Comparison of ENCODE assay signal across 1 cellular context in genomic region chr9:34522971-34523797, GRCh38.
TF ChIP-seq lines count a peak whose summit lies in the region.

TSS of gene ENHO (minus strand) at chr9:34522990. CDS start at chr9:34521695, 1,295 bp downstream.

TF ChIP-seq in HepG2, 621 proteins besides CTCF, POLR2A, EP300 and RAD21 (continued from another document):
- TF ChIP-seq, protein P1, sequence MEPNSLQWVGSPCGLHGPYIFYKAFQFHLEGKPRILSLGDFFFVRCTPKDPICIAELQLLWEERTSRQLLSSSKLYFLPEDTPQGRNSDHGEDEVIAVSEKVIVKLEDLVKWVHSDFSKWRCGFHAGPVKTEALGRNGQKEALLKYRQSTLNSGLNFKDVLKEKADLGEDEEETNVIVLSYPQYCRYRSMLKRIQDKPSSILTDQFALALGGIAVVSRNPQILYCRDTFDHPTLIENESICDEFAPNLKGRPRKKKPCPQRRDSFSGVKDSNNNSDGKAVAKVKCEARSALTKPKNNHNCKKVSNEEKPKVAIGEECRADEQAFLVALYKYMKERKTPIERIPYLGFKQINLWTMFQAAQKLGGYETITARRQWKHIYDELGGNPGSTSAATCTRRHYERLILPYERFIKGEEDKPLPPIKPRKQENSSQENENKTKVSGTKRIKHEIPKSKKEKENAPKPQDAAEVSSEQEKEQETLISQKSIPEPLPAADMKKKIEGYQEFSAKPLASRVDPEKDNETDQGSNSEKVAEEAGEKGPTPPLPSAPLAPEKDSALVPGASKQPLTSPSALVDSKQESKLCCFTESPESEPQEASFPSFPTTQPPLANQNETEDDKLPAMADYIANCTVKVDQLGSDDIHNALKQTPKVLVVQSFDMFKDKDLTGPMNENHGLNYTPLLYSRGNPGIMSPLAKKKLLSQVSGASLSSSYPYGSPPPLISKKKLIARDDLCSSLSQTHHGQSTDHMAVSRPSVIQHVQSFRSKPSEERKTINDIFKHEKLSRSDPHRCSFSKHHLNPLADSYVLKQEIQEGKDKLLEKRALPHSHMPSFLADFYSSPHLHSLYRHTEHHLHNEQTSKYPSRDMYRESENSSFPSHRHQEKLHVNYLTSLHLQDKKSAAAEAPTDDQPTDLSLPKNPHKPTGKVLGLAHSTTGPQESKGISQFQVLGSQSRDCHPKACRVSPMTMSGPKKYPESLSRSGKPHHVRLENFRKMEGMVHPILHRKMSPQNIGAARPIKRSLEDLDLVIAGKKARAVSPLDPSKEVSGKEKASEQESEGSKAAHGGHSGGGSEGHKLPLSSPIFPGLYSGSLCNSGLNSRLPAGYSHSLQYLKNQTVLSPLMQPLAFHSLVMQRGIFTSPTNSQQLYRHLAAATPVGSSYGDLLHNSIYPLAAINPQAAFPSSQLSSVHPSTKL (CRISPR knock-in tag; IDR thresholded peaks at IDR 0.05) = 0 out of 2 replicates have a peak, but pooled peaks have one; percentile 30
- TF ChIP-seq ZNF160 (CRISPR knock-in tag; IDR thresholded peaks at IDR 0.05) (no peak), SP2 (CRISPR knock-in tag; IDR thresholded peaks at IDR 0.05) (peak; percentile 73), RBM22 (optimal IDR thresholded peaks at IDR 0.05; ENCODE audit: low read length) (no peak), ZNF687 (CRISPR knock-in tag; IDR thresholded peaks at IDR 0.05) (peak; percentile 61; the same call in 1 of the 2 replicates), SP4 (CRISPR knock-in tag; IDR thresholded peaks at IDR 0.05) (peak; percentile 43; the same call in 1 of the 2 replicates), SPEN (CRISPR knock-in tag; IDR thresholded peaks at IDR 0.05; ENCODE audit: low read depth) (peak; percentile 61; the same call in 1 of the 2 replicates), YEATS2 (CRISPR knock-in tag; IDR thresholded peaks at IDR 0.05; ENCODE audit: borderline replicate concordance) (peak; percentile 37; the same call in 1 of the 2 replicates), ZNF770 (CRISPR knock-in tag; IDR thresholded peaks at IDR 0.05) (peak; percentile 90), GABPB1 (CRISPR knock-in tag; IDR thresholded peaks at IDR 0.05) (peak; percentile 50; the same call in 1 of the 2 replicates), ZNF556 (CRISPR knock-in tag; IDR thresholded peaks at IDR 0.05; ENCODE audit: borderline replicate concordance) (peak; percentile 43; the same call in 1 of the 2 replicates), AGO1 (IDR thresholded peaks at IDR 0.05; ENCODE audit: low read depth, low read length, poor library complexity, severe bottlenecking) (no peak), MTA1 (CRISPR knock-in tag; IDR thresholded peaks at IDR 0.05; ENCODE audit: borderline replicate concordance) (0 out of 2 replicates have a peak, but pooled peaks have one; percentile 38), ZNF329 (CRISPR knock-in tag; IDR thresholded peaks at IDR 0.05; ENCODE audit: low read depth) (no peak), SAP130 (CRISPR knock-in tag; IDR thresholded peaks at IDR 0.05; ENCODE audit: low read depth) (peak; percentile 48), ZNF263 (CRISPR knock-in tag; IDR thresholded peaks at IDR 0.05) (peak; percentile 31; the same call in 1 of the 2 replicates), ZNF563 (CRISPR knock-in tag; IDR thresholded peaks at IDR 0.05) (peak; percentile 55; the same call in 1 of the 2 replicates), NFYC (CRISPR knock-in tag; IDR thresholded peaks at IDR 0.05) (peak; percentile 71), ZNF34 (CRISPR knock-in tag; IDR thresholded peaks at IDR 0.05; ENCODE audit: borderline replicate concordance) (0 out of 2 replicates have a peak, but pooled peaks have one; percentile 47), ZNF431 (CRISPR knock-in tag; IDR thresholded peaks at IDR 0.05; ENCODE audit: borderline replicate concordance, low read depth) (0 out of 2 replicates have a peak, but pooled peaks have one; percentile 42), ZNF724P (CRISPR knock-in tag; IDR thresholded peaks at IDR 0.05; ENCODE audit: borderline replicate concordance) (peak; percentile 38; the same call in 1 of the 2 replicates), ZNF546 (CRISPR knock-in tag; conservative IDR thresholded peaks at IDR 0.05) (no peak), BHLHE40 (IDR thresholded peaks at IDR 0.05; ENCODE audit: low read length) (peak; percentile 70), MAZ (IDR thresholded peaks at IDR 0.05; ENCODE audit: borderline replicate concordance, low read depth, low read length) (0 out of 2 replicates have a peak, but pooled peaks have one; percentile 28), MAZ (CRISPR knock-in tag; IDR thresholded peaks at IDR 0.05; ENCODE audit: low read depth) (peak; percentile 66), SRY (CRISPR knock-in tag; IDR thresholded peaks at IDR 0.05) (no peak), ZSCAN31 (CRISPR knock-in tag; IDR thresholded peaks at IDR 0.05; ENCODE audit: low read depth) (peak; percentile 75; the same call in 1 of the 2 replicates), ETV5 (CRISPR knock-in tag; IDR thresholded peaks at IDR 0.05; ENCODE audit: borderline replicate concordance) (no peak), SMARCC2 (IDR thresholded peaks at IDR 0.05) (no peak), CBX2 (IDR thresholded peaks at IDR 0.05; ENCODE audit: low read depth, low read length) (no peak), CBX2 (CRISPR knock-in tag; IDR thresholded peaks at IDR 0.05; ENCODE audit: low read depth) (0 out of 2 replicates have a peak, but pooled peaks have one; percentile 57)
- TF ChIP-seq, protein P2, sequence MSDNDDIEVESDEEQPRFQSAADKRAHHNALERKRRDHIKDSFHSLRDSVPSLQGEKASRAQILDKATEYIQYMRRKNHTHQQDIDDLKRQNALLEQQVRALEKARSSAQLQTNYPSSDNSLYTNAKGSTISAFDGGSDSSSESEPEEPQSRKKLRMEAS (IDR thresholded peaks at IDR 0.05) = peak; percentile 69
- TF ChIP-seq, protein P3, sequence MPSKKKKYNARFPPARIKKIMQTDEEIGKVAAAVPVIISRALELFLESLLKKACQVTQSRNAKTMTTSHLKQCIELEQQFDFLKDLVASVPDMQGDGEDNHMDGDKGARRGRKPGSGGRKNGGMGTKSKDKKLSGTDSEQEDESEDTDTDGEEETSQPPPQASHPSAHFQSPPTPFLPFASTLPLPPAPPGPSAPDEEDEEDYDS (CRISPR knock-in tag; IDR thresholded peaks at IDR 0.05) = 0 out of 2 replicates have a peak, but pooled peaks have one; percentile 25
